Comparison of ENCODE assay signal across 8 cellular contexts in the genomic region with DNA sequence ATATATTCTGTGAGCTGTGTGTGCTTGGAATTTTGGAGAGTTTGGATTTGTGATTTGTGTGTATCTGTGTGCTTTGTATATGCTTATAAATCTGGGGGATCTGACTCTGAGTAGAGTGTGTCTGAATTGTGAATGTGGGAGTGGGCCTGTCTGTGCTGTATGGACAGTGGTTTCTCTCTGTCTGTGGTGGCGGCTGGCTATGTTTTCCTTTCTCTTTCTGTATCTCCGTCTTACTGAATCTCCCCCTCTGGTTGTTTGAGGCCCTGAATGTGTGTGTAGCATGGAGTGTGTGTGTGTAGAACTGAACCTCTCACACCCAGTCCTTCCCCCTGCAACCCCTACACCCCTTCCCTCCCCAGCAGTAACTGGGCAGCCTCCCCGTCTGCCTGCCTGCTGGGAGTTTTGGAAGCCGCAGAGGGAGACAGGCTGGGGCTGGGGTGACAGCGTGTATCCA. TPM values are rescaled to one million over a fixed set of nuclear protein-coding genes. Genes with fewer than 3 reads are reported as not detected.
DNase-seq lines count a peak whose midpoint lies in the region; ATAC-seq and TF ChIP-seq lines count a peak whose summit lies in the region.

No MANE protein-coding gene starts in this region.

- DNase-seq in chondrocyte (ENCODE audit: low spot score): no peak
- DNase-seq in DMS79 treated with DMSO at 0.1 percent for 48 hours (lab: John Stamatoyannopoulos, UW): no peak
- DNase-seq in HuH-7.5 (ENCODE audit: low spot score): no peak
- DNase-seq in SIG-M5 (lab: John Stamatoyannopoulos, UW): no peak
- DNase-seq in posterior vena cava (ENCODE audit: low spot score): no peak

- H3K27ac Mint-ChIP-seq in chondrocyte (ENCODE audit: unreplicated experiment): peak overlapping the region; percentile 99
- peak overlapping the region; percentile 93 to 96 (median 95) for H3K27ac Mint-ChIP-seq in nephron

- peak; percentile 36 for TF ChIP-seq CTCF in chondrocyte (IDR thresholded peaks at IDR 0.05)
- TF ChIP-seq CTCF in nephron (IDR thresholded peaks at IDR 0.05; ENCODE audit: unreplicated experiment in 3 of 3): no peak

- H3K4me1 Mint-ChIP-seq in chondrocyte (ENCODE audit: low read depth) (peaks cover 66% of the 10 kb centered on the region), nephron (peaks cover 59% of the 10 kb centered on the region)

- peaks cover 5% of the 10 kb centered on the region for H3K36me3 Mint-ChIP-seq in chondrocyte (ENCODE audit: low read depth)
- H3K36me3 Mint-ChIP-seq in nephron (ENCODE audit: low read depth): peaks cover 4% of the 10 kb centered on the region

- ATAC-seq in GM19328 (IDR thresholded peaks at IDR 0.05; ENCODE audit: unreplicated experiment) (peak; percentile 30), HG03378 (IDR thresholded peaks at IDR 0.05; ENCODE audit: unreplicated experiment) (peak; percentile 32)

- H3K4me3 Mint-ChIP-seq in chondrocyte (ENCODE audit: unreplicated experiment) (peak overlapping the region; percentile 99), nephron (peak overlapping the region; percentile 79 to 98 (median 83))

- H3K9me3 Mint-ChIP-seq in chondrocyte (ENCODE audit: low read depth) (no peaks in the 10 kb centered on the region), nephron (no peaks in the 10 kb centered on the region)

- intact Hi-C loops in posterior vena cava (cut with DNase I): loop anchor here in 1 of 2 donors (5.0 kb wide), 1 partner anchor 94 kb away; no protein-coding TSS in a partner anchor

- H3K27me3 Mint-ChIP-seq in chondrocyte (ENCODE audit: low read depth): no peaks in the 10 kb centered on the region
- H3K27me3 Mint-ChIP-seq in nephron (ENCODE audit: low read depth): no peaks in the 10 kb centered on the region

RNA-seq across cellular contexts. Expression of a gene that starts 4.7 kb away (rescaled TPM):
- total RNA-seq in chondrocyte (144 to 193 TPM (median 145 TPM) in 3 replicates), posterior vena cava (10 to 100 TPM; 48.9 to 49.1 TPM)
